Comparison of ENCODE assay signal across 8 cellular contexts in genomic region chr1:211476200-211476849, GRCh38. TPM values are rescaled to one million over a fixed set of nuclear protein-coding genes. Genes with fewer than 3 reads are reported as not detected.
DNase-seq lines count a peak whose midpoint lies in the region; ATAC-seq and TF ChIP-seq lines count a peak whose summit lies in the region.

No MANE protein-coding gene starts in this region.

- no peak overlapping the region for H3K9ac ChIP-seq in HCT116 (ENCODE audit: low read length)

- H2AFZ ChIP-seq in HCT116 (ENCODE audit: low read depth, low read length, poor library complexity, severe bottlenecking), result peak overlapping the region; percentile 57

- no peaks in the 10 kb centered on the region for H3K79me2 ChIP-seq in HCT116 (ENCODE audit: insufficient read depth, low read length)

- peak; percentile 68 for TF ChIP-seq RAD21 in HCT116 (IDR thresholded peaks at IDR 0.05; ENCODE audit: low read depth)

- H3K36me3 ChIP-seq in HCT116 (ENCODE audit: control insufficient read depth in 1 of 2, insufficient read depth in 2 of 2, low read length in 2 of 2) (no peaks in the 10 kb centered on the region), brain microvascular endothelial cell (replicated peaks) (no peaks in the 10 kb centered on the region), kidney epithelial cell (ENCODE audit: control insufficient read depth, insufficient read depth, low read length) (no peaks in the 10 kb centered on the region)

- RAD21 ChIA-PET in HCT116 (lab: Charles Lee; ENCODE audit: low non-redundant PET in 1 of 2, low total read pairs in 2 of 2, uncharacterized antibody in 2 of 2, unreplicated experiment in 2 of 2), result no interaction called here

- TF ChIP-seq CTCF in HCT116 (IDR thresholded peaks at IDR 0.05 in 2 of 3, conservative IDR thresholded peaks at IDR 0.05 in 1 of 3; ENCODE audit: borderline replicate concordance in 1 of 3, insufficient read depth in 1 of 3, low read depth in 2 of 3, low read length in 2 of 3), result peak; percentile 74 to 90 (median 83)
- TF ChIP-seq CTCF in brain microvascular endothelial cell (IDR thresholded peaks at IDR 0.05; ENCODE audit: low read depth, low read length, missing control alignments), result peak; percentile 91
- peak; percentile 89 for TF ChIP-seq CTCF in kidney epithelial cell (IDR thresholded peaks at IDR 0.05; ENCODE audit: insufficient read depth, low read length, poor library complexity, severe bottlenecking)

- H3K27ac ChIP-seq in HCT116 (ENCODE audit: low read depth, low read length) (no peak overlapping the region), brain microvascular endothelial cell (no peak overlapping the region)

- H3K4me1 ChIP-seq in HCT116 (ENCODE audit: control insufficient read depth in 1 of 2, insufficient read depth in 2 of 2, low read length in 2 of 2), result no peaks in the 10 kb centered on the region

- no peaks in the 10 kb centered on the region for H3K9me2 ChIP-seq in HCT116 (ENCODE audit: insufficient read depth)

- no TSS peak for BruUV-seq in HCT116 (replicated peaks; lab: Mats Ljungman, UMichigan)

- no peak for TF ChIP-seq POLR2A in HCT116 (IDR thresholded peaks at IDR 0.05; ENCODE audit: borderline replicate concordance, extremely low read depth, insufficient read depth, insufficient read length)

- no peaks in the 10 kb centered on the region for H3K9me3 ChIP-seq in HCT116 (ENCODE audit: control insufficient read depth in 1 of 2, insufficient read depth in 1 of 2, low read depth in 1 of 2, low read length in 2 of 2)

- POLR2A ChIA-PET in HCT116 (lab: Charles Lee), result no interaction called here

- intact Hi-C loops in HCT116 (cut with micrococcal nuclease), result loop anchor here (10.0 kb wide), 1 partner anchor 892 kb away; no protein-coding TSS in a partner anchor

- ATAC-seq in HCT116, result peak; percentile 95
- no peak for ATAC-seq in GM19023 (IDR thresholded peaks at IDR 0.05; ENCODE audit: unreplicated experiment)

- no peaks in the 10 kb centered on the region for H4K20me1 ChIP-seq in HCT116 (ENCODE audit: insufficient read depth)

- H3K4me2 ChIP-seq in HCT116 (ENCODE audit: low read length), result no peak overlapping the region

- in situ Hi-C loops in brain microvascular endothelial cell (cut with HindIII; ENCODE audit: low pct_ligation_motif_present, low sequenced_read_pairs), result no loop called here

- no peaks in the 10 kb centered on the region for H3K27me3 ChIP-seq in HCT116 (ENCODE audit: insufficient read depth, low read length)
- peaks cover 18% of the 10 kb centered on the region for H3K27me3 ChIP-seq in brain microvascular endothelial cell (replicated peaks)
- H3K27me3 ChIP-seq in kidney epithelial cell (ENCODE audit: control insufficient read depth, insufficient read depth, low read length), result peaks cover 14% of the 10 kb centered on the region

- peak; percentile 78 for DNase-seq in Daoy (ENCODE audit: low read depth)
- DNase-seq in HCT116 (ENCODE audit: low read depth, low spot score), result peak; percentile 51
- peak; percentile 14 for DNase-seq in NCI-H2029 (lab: John Stamatoyannopoulos, UW)
- DNase-seq in UCSD-AML1 (lab: John Stamatoyannopoulos, UW; ENCODE audit: unreplicated experiment), result peak; percentile 58
- DNase-seq in brain microvascular endothelial cell, result peak; percentile 78
- peak; percentile 10 for DNase-seq in kidney epithelial cell (ENCODE audit: low read depth)
- peak; percentile 70 for DNase-seq in stimulated activated CD4-positive, alpha-beta T cell treated with anti-CD3 and anti-CD28 coated beads, Interleukin-2, amount 100 ng/mL, for 4 hours (ENCODE audit: low read depth)

- H3K4me3 ChIP-seq in HCT116 (replicated peaks in 1 of 2; ENCODE audit: low read depth in 1 of 2, low read length in 2 of 2), result no peak overlapping the region
- H3K4me3 ChIP-seq in brain microvascular endothelial cell (ENCODE audit: low read depth, low read length), result no peak overlapping the region
- no peak overlapping the region for H3K4me3 ChIP-seq in kidney epithelial cell (ENCODE audit: low read depth, low read length)

- CTCF ChIA-PET in HCT116 (lab: Charles Lee), result interaction anchor here (1.0 to 2.5 kb wide), 9 partner anchors 9 to 341 kb away, joined by 3 to 8 read pairs (median 5); no protein-coding TSS in a partner anchor

TF ChIP-seq in HCT116, 20 proteins besides CTCF, POLR2A, EP300 and RAD21:
- TF ChIP-seq CBX3 (IDR thresholded peaks at IDR 0.05; ENCODE audit: low read depth) (no peak), SP1 (IDR thresholded peaks at IDR 0.05; ENCODE audit: low read depth) (no peak), SIN3A (IDR thresholded peaks at IDR 0.05; ENCODE audit: low read depth) (no peak), SRF (IDR thresholded peaks at IDR 0.05; ENCODE audit: low read depth) (no peak), MAX (IDR thresholded peaks at IDR 0.05) (no peak), YY1 (IDR thresholded peaks at IDR 0.05; ENCODE audit: extremely low read depth, insufficient replicate concordance, low read depth, low read length) (no peak), JUND (IDR thresholded peaks at IDR 0.05) (no peak), CEBPB (IDR thresholded peaks at IDR 0.05; ENCODE audit: low read depth) (no peak), EGR1 (IDR thresholded peaks at IDR 0.05; ENCODE audit: low read depth) (no peak), EZH2phosphoT487 (IDR thresholded peaks at IDR 0.05; ENCODE audit: borderline replicate concordance) (no peak), ZFX (IDR thresholded peaks at IDR 0.05) (no peak), POLR2AphosphoS5 (IDR thresholded peaks at IDR 0.05; ENCODE audit: low read depth, low read length) (no peak), TCF7L2 (IDR thresholded peaks at IDR 0.05; ENCODE audit: borderline replicate concordance, extremely low read depth, insufficient read depth, insufficient read length) (no peak), FOSL1 (IDR thresholded peaks at IDR 0.05; ENCODE audit: low read depth) (no peak)
- TF ChIP-seq, protein P1, sequence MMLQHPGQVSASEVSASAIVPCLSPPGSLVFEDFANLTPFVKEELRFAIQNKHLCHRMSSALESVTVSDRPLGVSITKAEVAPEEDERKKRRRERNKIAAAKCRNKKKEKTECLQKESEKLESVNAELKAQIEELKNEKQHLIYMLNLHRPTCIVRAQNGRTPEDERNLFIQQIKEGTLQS (IDR thresholded peaks at IDR 0.05), result no peak
- TF ChIP-seq, protein P2, sequence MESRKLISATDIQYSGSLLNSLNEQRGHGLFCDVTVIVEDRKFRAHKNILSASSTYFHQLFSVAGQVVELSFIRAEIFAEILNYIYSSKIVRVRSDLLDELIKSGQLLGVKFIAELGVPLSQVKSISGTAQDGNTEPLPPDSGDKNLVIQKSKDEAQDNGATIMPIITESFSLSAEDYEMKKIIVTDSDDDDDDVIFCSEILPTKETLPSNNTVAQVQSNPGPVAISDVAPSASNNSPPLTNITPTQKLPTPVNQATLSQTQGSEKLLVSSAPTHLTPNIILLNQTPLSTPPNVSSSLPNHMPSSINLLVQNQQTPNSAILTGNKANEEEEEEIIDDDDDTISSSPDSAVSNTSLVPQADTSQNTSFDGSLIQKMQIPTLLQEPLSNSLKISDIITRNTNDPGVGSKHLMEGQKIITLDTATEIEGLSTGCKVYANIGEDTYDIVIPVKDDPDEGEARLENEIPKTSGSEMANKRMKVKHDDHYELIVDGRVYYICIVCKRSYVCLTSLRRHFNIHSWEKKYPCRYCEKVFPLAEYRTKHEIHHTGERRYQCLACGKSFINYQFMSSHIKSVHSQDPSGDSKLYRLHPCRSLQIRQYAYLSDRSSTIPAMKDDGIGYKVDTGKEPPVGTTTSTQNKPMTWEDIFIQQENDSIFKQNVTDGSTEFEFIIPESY (IDR thresholded peaks at IDR 0.05; ENCODE audit: extremely low read depth, insufficient replicate concordance, low read length), result no peak

RNA-seq across cellular contexts. Expression of gene RD3, which starts 15.6 kb away (rescaled TPM):
- not detected in 2 replicates for total RNA-seq in Daoy (2014; rRNA removed; shearing (Covaris generic))
- total RNA-seq in HCT116 (2021; ENCODE audit: unreplicated experiment), result not detected
- not detected in 2 replicates for polyA plus RNA-seq in HCT116 (2012)
- not detected in 2 replicates for total RNA-seq in kidney epithelial cell

Comparison
In these comparisons a context has a peak if more than half of its experiments do, and no peak if none do; other contexts are left out.
1. DNase-seq: peak in every context shown above with its lines; median percentile 78 in Daoy; 78 in brain microvascular endothelial cell; 70 in stimulated activated CD4-positive, alpha-beta T cell treated with anti-CD3 and anti-CD28 coated beads, Interleukin-2, amount 100 ng/mL, for 4 hours; 58 in UCSD-AML1; 51 in HCT116; 14 in NCI-H2029; 10 in kidney epithelial cell.